ENCODE assay signal across 20 cellular contexts in the genomic region with DNA sequence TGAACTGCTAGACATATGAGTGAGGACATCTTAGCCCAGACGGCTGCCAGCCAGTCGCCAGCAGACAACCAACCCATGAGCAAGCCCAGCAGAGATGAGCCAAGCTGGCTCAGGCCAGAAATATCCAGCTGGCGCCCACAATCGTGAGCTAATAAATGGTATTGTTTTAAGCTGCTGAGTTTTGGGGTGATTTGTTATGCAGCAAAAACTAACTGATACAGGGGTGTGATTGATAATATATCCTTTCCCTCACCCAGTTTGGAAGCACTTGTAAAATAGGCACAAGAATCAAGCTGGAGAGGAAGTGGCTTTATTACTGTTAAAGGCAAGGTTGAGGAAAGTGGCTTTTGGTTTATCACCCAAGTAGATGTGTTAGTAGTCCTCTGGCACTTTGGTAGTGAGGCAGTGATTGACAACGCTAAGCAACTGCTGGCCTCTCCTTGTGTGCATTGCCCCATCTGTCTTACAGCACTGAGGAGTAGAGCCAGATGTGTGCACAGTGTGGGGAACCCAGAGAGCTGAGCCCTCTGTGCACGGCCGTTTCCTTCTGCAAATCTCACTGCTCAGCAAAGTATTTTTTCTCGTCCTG.
"Had no signal": no experiment of that assay in that cellular context is flagged by ENCODE, and none has a peak within 500 bp of the region (broad histone marks: within the 10 kb centered on the region; RNA-seq: fewer than 3 reads in every experiment).

No MANE protein-coding gene starts in this region.

- H3K9me3 Mint-ChIP-seq: activated CD4-positive, alpha-beta memory T cell treated with anti-CD3 and anti-CD28 coated beads, Interleukin-2, amount 10 ng/mL, durations not matched to agents 7 days and 5 days; activated T-helper 2 cell treated with anti-CD3 and anti-CD28 coated beads, Interferon-gamma antibody, Interleukin-2, Interleukin-4, amounts not matched to agents 10 μg/mL and 5 μg/mL and 100 μg/mL, durations not matched to agents 14 hours and 24 hours and 36 hours; nephron had no signal

- H3K9me3 ChIP-seq: esophagus muscularis mucosa, suprapubic skin had no signal

- H3K36me3 ChIP-seq: brain microvascular endothelial cell, esophagus muscularis mucosa, suprapubic skin had no signal

- DNase-seq: activated CD4-positive, alpha-beta memory T cell treated with anti-CD3 and anti-CD28 coated beads, Interleukin-2, amount 10 ng/mL, durations not matched to agents 7 days and 5 days; activated CD4-positive, alpha-beta T cell treated with anti-CD3 and anti-CD28 coated beads for 48 hours; activated CD4-positive, CD25-positive, alpha-beta regulatory T cell; activated naive CD4-positive, alpha-beta T cell treated with Interleukin-2 at 50 U/mL for 16 hours; activated T-cell treated with anti-CD3 and anti-CD28 coated beads, Interleukin-2, amount 50 U/mL, for 1 hour; aorta; brain microvascular endothelial cell; central memory CD4-positive, alpha-beta T cell; occipital lobe; posterior cingulate gyrus; retina; stimulated activated CD4-positive, alpha-beta T cell treated with anti-CD3 and anti-CD28 coated beads, Interleukin-15, amount 100 ng/mL, for 24 hours; stimulated activated CD4-positive, alpha-beta T cell treated with anti-CD3 and anti-CD28 coated beads, Interleukin-2, amount 100 ng/mL, for 48 hours; stimulated activated naive CD8-positive, alpha-beta T cell treated with anti-CD3 and anti-CD28 coated beads, Interleukin-15, amount 100 ng/mL, for 72 hours; trophoblast cell had no signal

- H3K27me3 Mint-ChIP-seq: stimulated activated naive CD8-positive, alpha-beta T cell treated with anti-CD3 and anti-CD28 coated beads, Interleukin-15, amount 100 ng/mL, for 72 hours had no signal

- H3K4me3 Mint-ChIP-seq: activated CD4-positive, alpha-beta memory T cell treated with anti-CD3 and anti-CD28 coated beads, Interleukin-2, amount 10 ng/mL, durations not matched to agents 7 days and 5 days; nephron; stimulated activated naive CD8-positive, alpha-beta T cell treated with anti-CD3 and anti-CD28 coated beads, Interleukin-15, amount 100 ng/mL, for 72 hours had no signal

- H3K4me1 Mint-ChIP-seq: activated CD4-positive, alpha-beta memory T cell treated with anti-CD3 and anti-CD28 coated beads, Interleukin-2, amount 10 ng/mL, durations not matched to agents 7 days and 5 days; stimulated activated naive CD8-positive, alpha-beta T cell treated with anti-CD3 and anti-CD28 coated beads, Interleukin-15, amount 100 ng/mL, for 72 hours had no signal

- H3K27me3 ChIP-seq: brain microvascular endothelial cell, esophagus muscularis mucosa, suprapubic skin had no signal

- H3K4me3 ChIP-seq: coronary artery, esophagus muscularis mucosa, suprapubic skin had no signal

- H3K27ac ChIP-seq: brain microvascular endothelial cell, coronary artery, esophagus muscularis mucosa, suprapubic skin had no signal

- H3K27ac Mint-ChIP-seq: activated CD4-positive, alpha-beta memory T cell treated with anti-CD3 and anti-CD28 coated beads, Interleukin-2, amount 10 ng/mL, durations not matched to agents 7 days and 5 days; activated T-helper 2 cell treated with anti-CD3 and anti-CD28 coated beads, Interferon-gamma antibody, Interleukin-2, Interleukin-4, amounts not matched to agents 10 μg/mL and 5 μg/mL and 100 μg/mL, durations not matched to agents 14 hours and 24 hours and 36 hours; nephron; stimulated activated naive CD8-positive, alpha-beta T cell treated with anti-CD3 and anti-CD28 coated beads, Interleukin-15, amount 100 ng/mL, for 72 hours had no signal

- ATAC-seq: stimulated activated naive CD8-positive, alpha-beta T cell treated with anti-CD3 and anti-CD28 coated beads, Interleukin-15, amount 100 ng/mL, for 72 hours had no signal
